15 cellular contexts compared by ENCODE assay signal in genomic region chr9:124530216-124530615, GRCh38. TPM values are rescaled to one million over a fixed set of nuclear protein-coding genes. Genes with fewer than 3 reads are reported as not detected.
DNase-seq lines count a peak whose midpoint lies in the region; TF ChIP-seq lines count a peak whose summit lies in the region.
"Had no signal": no experiment of that assay in that cellular context is flagged by ENCODE, and none has a peak within 500 bp of the region (broad histone marks: within the 10 kb centered on the region; RNA-seq: fewer than 3 reads in every experiment).

No MANE protein-coding gene starts in this region.

- H3K18ac ChIP-seq in H9 (ENCODE audit: insufficient read length, low read depth, low read length), result no peak overlapping the region
- no peak overlapping the region for H3K18ac ChIP-seq in trophoblast cell (ENCODE audit: low read length)

- H4K5ac ChIP-seq in H9 (ENCODE audit: insufficient read length, low read depth, low read length), result no peak overlapping the region

- no peak overlapping the region for H3K27ac ChIP-seq in H9 (ENCODE audit: insufficient read length, low read depth, low read length)
- no peak overlapping the region for H3K27ac ChIP-seq in trophoblast cell (ENCODE audit: low read depth, low read length)
- no peak overlapping the region for H3K27ac ChIP-seq in Karpas-422 (ENCODE audit: low read length)

- H3K9me3 ChIP-seq in H9 (ENCODE audit: control insufficient read depth, low read depth, low read length), result no peaks in the 10 kb centered on the region
- no peaks in the 10 kb centered on the region for H3K9me3 ChIP-seq in trophoblast cell (ENCODE audit: insufficient read depth, low read depth, low read length)
- no peaks in the 10 kb centered on the region for H3K9me3 ChIP-seq in Karpas-422 (ENCODE audit: low read length)
- H3K9me3 ChIP-seq: BE2C, Caco-2 had no signal

- H3K4me1 Mint-ChIP-seq in H9, result no peaks in the 10 kb centered on the region
- H3K4me1 Mint-ChIP-seq in endothelial cell (ENCODE audit: unreplicated experiment), result peaks cover 11% of the 10 kb centered on the region
- no peaks in the 10 kb centered on the region for H3K4me1 Mint-ChIP-seq in progenitor cell of endocrine pancreas (ENCODE audit: low read depth)
- peaks cover 8% of the 10 kb centered on the region for H3K4me1 Mint-ChIP-seq in type B pancreatic cell (ENCODE audit: unreplicated experiment)
- H3K4me1 Mint-ChIP-seq: CD4-positive, CD25-positive, alpha-beta regulatory T cell; CD8-positive, alpha-beta memory T cell had no signal

- H2BK120ac ChIP-seq in H9 (ENCODE audit: low read depth, low read length, poor library complexity, severe bottlenecking) (no peak overlapping the region), trophoblast cell (ENCODE audit: insufficient read depth, low read length, poor library complexity) (no peak overlapping the region)

- H2BK20ac ChIP-seq in H9 (ENCODE audit: low read depth, low read length, poor library complexity, severe bottlenecking), result no peak overlapping the region

- H3K4ac ChIP-seq in H9 (ENCODE audit: low read depth, low read length), result no peak overlapping the region
- no peak overlapping the region for H3K4ac ChIP-seq in trophoblast cell (ENCODE audit: low read depth, low read length)

- H3K27ac Mint-ChIP-seq in H9 (peak overlapping the region in 2 of 3 experiments; percentile 60 to 79; a peak in 3 of 7 replicates), endothelial cell (ENCODE audit: unreplicated experiment) (peak overlapping the region; percentile 26), progenitor cell of endocrine pancreas (peak overlapping the region; percentile 68), type B pancreatic cell (peak overlapping the region; percentile 25)
- H3K27ac Mint-ChIP-seq: CD8-positive, alpha-beta memory T cell had no signal

- no peak for TF ChIP-seq CTCF in H9 (conservative IDR thresholded peaks at IDR 0.05)
- no peak for TF ChIP-seq CTCF in endothelial cell (IDR thresholded peaks at IDR 0.05; ENCODE audit: unreplicated experiment)
- no peak for TF ChIP-seq CTCF in progenitor cell of endocrine pancreas (IDR thresholded peaks at IDR 0.05; ENCODE audit: unreplicated experiment)
- TF ChIP-seq CTCF in type B pancreatic cell (conservative IDR thresholded peaks at IDR 0.05), result no peak

- H3K9me3 Mint-ChIP-seq in H9, result no peaks in the 10 kb centered on the region
- no peaks in the 10 kb centered on the region for H3K9me3 Mint-ChIP-seq in endothelial cell (ENCODE audit: unreplicated experiment)
- no peaks in the 10 kb centered on the region for H3K9me3 Mint-ChIP-seq in progenitor cell of endocrine pancreas (ENCODE audit: low read depth)
- H3K9me3 Mint-ChIP-seq in type B pancreatic cell, result no peaks in the 10 kb centered on the region
- H3K9me3 Mint-ChIP-seq: CD4-positive, CD25-positive, alpha-beta regulatory T cell; CD8-positive, alpha-beta memory T cell had no signal

- no peak overlapping the region for H2BK12ac ChIP-seq in H9 (ENCODE audit: insufficient read length, low read depth, low read length)
- H2BK12ac ChIP-seq in trophoblast cell (ENCODE audit: low read length), result no peak overlapping the region

- no peak overlapping the region for H3T11ph ChIP-seq in H9 (ENCODE audit: low read length)

- DNase-seq in H9 (no peak), endothelial cell (ENCODE audit: low spot score) (no peak), progenitor cell of endocrine pancreas (ENCODE audit: low spot score, unreplicated experiment) (no peak), type B pancreatic cell (ENCODE audit: extremely low spot score, unreplicated experiment) (no peak), trophoblast cell (no peak), Karpas-422 (no peak), NCI-H128 (lab: John Stamatoyannopoulos, UW; ENCODE audit: unreplicated experiment) (no peak)
- DNase-seq: ACHN; BE2C; C1 segment of cervical spinal cord; Caco-2; CD4-positive, CD25-positive, alpha-beta regulatory T cell; CD8-positive, alpha-beta memory T cell; GOT3; H7 had no signal

- H2BK5ac ChIP-seq in H9 (ENCODE audit: insufficient read length, low read length) (no peak overlapping the region), trophoblast cell (ENCODE audit: low read depth, low read length, poor library complexity) (no peak overlapping the region)

- no CpG with 5 or more reads among the region's 4 CpGs for WGBS in H9 (ENCODE audit: extremely low coverage, insufficient read length, low lambda C conversion rate)
- no CpG with 5 or more reads among the region's 4 CpGs for WGBS in trophoblast cell (ENCODE audit: extremely low coverage, insufficient coverage, insufficient read length)

- H3K23ac ChIP-seq in H9 (ENCODE audit: insufficient read length, low read depth, low read length) (no peak overlapping the region), trophoblast cell (ENCODE audit: low read length) (no peak overlapping the region)

- H4K91ac ChIP-seq in H9 (ENCODE audit: insufficient read length, low read depth, low read length) (no peak overlapping the region), trophoblast cell (ENCODE audit: low read depth, low read length) (no peak overlapping the region)

- no peaks in the 10 kb centered on the region for H3K4me1 ChIP-seq in H9 (ENCODE audit: insufficient read depth, low read length)
- no peaks in the 10 kb centered on the region for H3K4me1 ChIP-seq in trophoblast cell (ENCODE audit: control insufficient read depth in 1 of 2, insufficient read depth in 2 of 2, low read length in 2 of 2)
- no peaks in the 10 kb centered on the region for H3K4me1 ChIP-seq in Karpas-422 (ENCODE audit: low read length)
- H3K4me1 ChIP-seq: BE2C, Caco-2 had no signal

- H3K36me3 ChIP-seq in trophoblast cell (ENCODE audit: control insufficient read depth in 1 of 2, insufficient read depth in 2 of 2, low read length in 2 of 2) (peaks cover 7 to 14% of the 10 kb centered on the region in 2 experiments), Karpas-422 (ENCODE audit: insufficient read depth, low read length) (no peaks in the 10 kb centered on the region)
- H3K36me3 ChIP-seq: BE2C had no signal

- H3K4me2 ChIP-seq in H9 (ENCODE audit: insufficient read depth, insufficient read length, low read length), result no peak overlapping the region
- no peak overlapping the region for H3K4me2 ChIP-seq in trophoblast cell (ENCODE audit: low read length)
- H3K4me2 ChIP-seq in Karpas-422 (ENCODE audit: low read depth, low read length, poor library complexity, severe bottlenecking), result no peak overlapping the region

- no peak overlapping the region for H4K12ac ChIP-seq in trophoblast cell (ENCODE audit: low read depth, low read length)

- H3K27me3 ChIP-seq in H9 (ENCODE audit: insufficient read depth, low read length) (no peaks in the 10 kb centered on the region), trophoblast cell (ENCODE audit: insufficient read depth, low read length) (no peaks in the 10 kb centered on the region), Karpas-422 (ENCODE audit: low read length) (no peaks in the 10 kb centered on the region)
- H3K27me3 ChIP-seq: BE2C had no signal

- H2AK5ac ChIP-seq in H9 (ENCODE audit: insufficient read length, low read length), result no peak overlapping the region
- H2AK5ac ChIP-seq in trophoblast cell (ENCODE audit: low read length), result no peak overlapping the region

- H3K9ac ChIP-seq in H9 (ENCODE audit: extremely low read depth, insufficient read length, low read length) (no peak overlapping the region), trophoblast cell (ENCODE audit: low read length) (no peak overlapping the region), Karpas-422 (ENCODE audit: low read length) (no peak overlapping the region)

- H3K79me2 ChIP-seq in H9 (ENCODE audit: insufficient read depth, low read length) (0 out of 2 replicates have a peak, but pooled peaks cover 1% of the 10 kb centered on the region), trophoblast cell (ENCODE audit: control insufficient read depth, insufficient read depth, low read length, poor library complexity) (no peaks in the 10 kb centered on the region), Karpas-422 (ENCODE audit: low read length) (no peaks in the 10 kb centered on the region)

- H3K23me2 ChIP-seq in H9 (ENCODE audit: insufficient read length, low read depth, low read length, poor library complexity, severe bottlenecking), result no peaks in the 10 kb centered on the region

- H3K79me1 ChIP-seq in H9 (ENCODE audit: insufficient read depth, low read depth, low read length, poor library complexity, severe bottlenecking) (no peaks in the 10 kb centered on the region), trophoblast cell (ENCODE audit: low read length) (no peaks in the 10 kb centered on the region)

- no peaks in the 10 kb centered on the region for H3K9me2 ChIP-seq in Karpas-422 (replicated peaks; ENCODE audit: insufficient read depth, low read length)

- H3K36me3 Mint-ChIP-seq in H9 (ENCODE audit: insufficient read depth in 1 of 3, low read depth in 3 of 3) (peaks cover 20 to 35% (median 28%) of the 10 kb centered on the region in 3 experiments), endothelial cell (ENCODE audit: low read depth, unreplicated experiment) (peaks cover 10% of the 10 kb centered on the region), progenitor cell of endocrine pancreas (ENCODE audit: insufficient read depth) (peaks cover 18% of the 10 kb centered on the region), type B pancreatic cell (no peaks in the 10 kb centered on the region)
- H3K36me3 Mint-ChIP-seq: CD4-positive, CD25-positive, alpha-beta regulatory T cell; CD8-positive, alpha-beta memory T cell had no signal

- H3K4me3 ChIP-seq in trophoblast cell (ENCODE audit: low read depth, low read length), result no peak overlapping the region
- H3K4me3 ChIP-seq in Karpas-422 (ENCODE audit: low read length), result no peak overlapping the region

- H3K14ac ChIP-seq in H9 (ENCODE audit: insufficient read depth, low read length) (no peak overlapping the region), trophoblast cell (ENCODE audit: low read length) (no peak overlapping the region)

- H3K56ac ChIP-seq in H9 (ENCODE audit: insufficient read length, low read depth, low read length), result no peak overlapping the region

- no peak overlapping the region for H2AFZ ChIP-seq in H9 (ENCODE audit: low read length)
- H2AFZ ChIP-seq in trophoblast cell (ENCODE audit: insufficient read depth, low read length, poor library complexity), result no peak overlapping the region
- no peak overlapping the region for H2AFZ ChIP-seq in Karpas-422 (ENCODE audit: low read length)

- no peaks in the 10 kb centered on the region for H3K27me3 Mint-ChIP-seq in H9 (ENCODE audit: low read depth)
- H3K27me3 Mint-ChIP-seq in endothelial cell (ENCODE audit: unreplicated experiment), result peaks cover 3% of the 10 kb centered on the region
- no peaks in the 10 kb centered on the region for H3K27me3 Mint-ChIP-seq in progenitor cell of endocrine pancreas
- no peaks in the 10 kb centered on the region for H3K27me3 Mint-ChIP-seq in type B pancreatic cell

- H4K20me1 ChIP-seq in H9 (ENCODE audit: control insufficient read depth, insufficient read depth, insufficient read length) (no peaks in the 10 kb centered on the region), Karpas-422 (ENCODE audit: insufficient read depth, low read depth, low read length) (no peaks in the 10 kb centered on the region)

- no peak overlapping the region for H2BK15ac ChIP-seq in H9 (ENCODE audit: low read depth, low read length)

- H4K8ac ChIP-seq in H9 (replicated peaks; ENCODE audit: insufficient read length, low read depth, low read length) (no peak overlapping the region), trophoblast cell (ENCODE audit: low read depth, low read length) (no peak overlapping the region)

- H3K4me3 Mint-ChIP-seq in H9 (no peak overlapping the region), endothelial cell (ENCODE audit: unreplicated experiment) (no peak overlapping the region), progenitor cell of endocrine pancreas (ENCODE audit: low read depth) (no peak overlapping the region), type B pancreatic cell (no peak overlapping the region)
- H3K4me3 Mint-ChIP-seq: CD4-positive, CD25-positive, alpha-beta regulatory T cell; CD8-positive, alpha-beta memory T cell had no signal

RNA-seq across cellular contexts. Expression of gene NR5A1, which starts 23.0 kb away (rescaled TPM):
- 0.37 and 0.46 TPM in 2 replicates for total RNA-seq in H9 (2021)
- 1.2 TPM for total RNA-seq in endothelial cell (ENCODE audit: unreplicated experiment)
- total RNA-seq in progenitor cell of endocrine pancreas, result 0.36 and 0.49 TPM in 2 replicates
- 0.12 and 0.26 TPM in 2 replicates for total RNA-seq in type B pancreatic cell (ENCODE audit: low replicate concordance)
- 0.31 and 0.32 TPM in 2 replicates for polyA plus RNA-seq in trophoblast cell (2013)
- not detected in 2 replicates for total RNA-seq in Karpas-422 (2014; rRNA removed; shearing (Covaris generic); ENCODE audit: low replicate concordance)
- total RNA-seq: CD4-positive, CD25-positive, alpha-beta regulatory T cell; CD8-positive, alpha-beta memory T cell had no signal
- polyA plus RNA-seq: CD4-positive, CD25-positive, alpha-beta regulatory T cell; CD8-positive, alpha-beta memory T cell had no signal
